ENCODE assay signal across 19 cellular contexts in genomic region chr3:112781611-112782010, GRCh38.
"Had no signal": no experiment of that assay in that cellular context is flagged by ENCODE, and none has a peak within 500 bp of the region (broad histone marks: within the 10 kb centered on the region; RNA-seq: fewer than 3 reads in every experiment).

No MANE protein-coding gene starts in this region.

- H3K27me3 Mint-ChIP-seq: activated naive CD8-positive, alpha-beta T cell treated with anti-CD3 and anti-CD28 coated beads, Interleukin-2, amount 50 U/mL, for 24 hours; progenitor cell of endocrine pancreas; stimulated activated naive B cell treated with anti-CD40 and anti-IgM and Interleukin-4, amounts not matched to agents 10 μg/mL and 1 μg/mL and 100 μg/mL, for 72 hours had no signal

- H3K4me3 Mint-ChIP-seq: activated naive CD4-positive, alpha-beta T cell treated with anti-CD3 and anti-CD28 coated beads for 36 hours; activated naive CD8-positive, alpha-beta T cell treated with anti-CD3 and anti-CD28 coated beads, Interleukin-2, amount 50 U/mL, for 24 hours; natural killer cell treated with Interleukin-12 subunit alpha and Interleukin-12 subunit beta and Interleukin-15 and Interleukin-18, amount 100 ng/mL, for 72 hours; stimulated activated naive B cell treated with anti-CD40 and anti-IgM and Interleukin-4, amounts not matched to agents 10 μg/mL and 1 μg/mL and 100 μg/mL, for 72 hours had no signal

- H3K4me1 Mint-ChIP-seq: activated naive CD8-positive, alpha-beta T cell treated with anti-CD3 and anti-CD28 coated beads, Interleukin-2, amount 50 U/mL, for 24 hours had no signal

- H3K9me3 Mint-ChIP-seq: activated naive CD4-positive, alpha-beta T cell treated with anti-CD3 and anti-CD28 coated beads for 36 hours; activated naive CD8-positive, alpha-beta T cell treated with anti-CD3 and anti-CD28 coated beads, Interleukin-2, amount 50 U/mL, for 24 hours; activated T-helper 2 cell treated with anti-CD3 and anti-CD28 coated beads, Interferon-gamma antibody, Interleukin-2, Interleukin-4, amounts not matched to agents 10 μg/mL and 5 μg/mL and 100 μg/mL, durations not matched to agents 14 hours and 24 hours and 36 hours; natural killer cell treated with Interleukin-12 subunit alpha and Interleukin-12 subunit beta and Interleukin-15 and Interleukin-18, amount 100 ng/mL, for 72 hours; stimulated activated naive B cell treated with anti-CD40 and anti-IgM and Interleukin-4, amounts not matched to agents 10 μg/mL and 1 μg/mL and 100 μg/mL, for 72 hours had no signal

- H3K36me3 ChIP-seq: left lung, right atrium auricular region, tibial artery, vagina had no signal

- H3K36me3 Mint-ChIP-seq: natural killer cell treated with Interleukin-12 subunit alpha and Interleukin-12 subunit beta and Interleukin-15 and Interleukin-18, amount 100 ng/mL, for 72 hours; stimulated activated naive B cell treated with anti-CD40 and anti-IgM and Interleukin-4, amounts not matched to agents 10 μg/mL and 1 μg/mL and 100 μg/mL, for 72 hours had no signal

- H3K27ac ChIP-seq: left lung, tibial artery had no signal

- H3K9me3 ChIP-seq: left lung, right atrium auricular region, tibial artery, vagina had no signal

- H3K27ac Mint-ChIP-seq: activated naive CD4-positive, alpha-beta T cell treated with anti-CD3 and anti-CD28 coated beads for 36 hours; activated naive CD8-positive, alpha-beta T cell treated with anti-CD3 and anti-CD28 coated beads, Interleukin-2, amount 50 U/mL, for 24 hours; activated T-helper 2 cell treated with anti-CD3 and anti-CD28 coated beads, Interferon-gamma antibody, Interleukin-2, Interleukin-4, amounts not matched to agents 10 μg/mL and 5 μg/mL and 100 μg/mL, durations not matched to agents 14 hours and 24 hours and 36 hours; natural killer cell treated with Interleukin-12 subunit alpha and Interleukin-12 subunit beta and Interleukin-15 and Interleukin-18, amount 100 ng/mL, for 72 hours; progenitor cell of endocrine pancreas; stimulated activated naive B cell treated with anti-CD40 and anti-IgM and Interleukin-4, amounts not matched to agents 10 μg/mL and 1 μg/mL and 100 μg/mL, for 72 hours had no signal

- H3K27me3 ChIP-seq: left lung, right atrium auricular region, tibial artery, vagina had no signal

- H3K4me3 ChIP-seq: left lung, right atrium auricular region, skin epidermis, tibial artery, vagina had no signal

- DNase-seq: activated CD4-positive, CD25-positive, alpha-beta regulatory T cell treated with anti-CD3 and anti-CD28 coated beads, Interleukin-2, amount 50 U/mL, for 72 hours; activated naive CD4-positive, alpha-beta T cell treated with anti-CD3 and anti-CD28 coated beads for 36 hours; activated naive CD8-positive, alpha-beta T cell treated with anti-CD3 and anti-CD28 coated beads, Interleukin-2, amount 50 U/mL, for 24 hours; activated T-cell treated with anti-CD3 and anti-CD28 coated beads for 4 hours; islet precursor cell; left lung; nucleus accumbens; stimulated activated CD4-positive, alpha-beta T cell treated with anti-CD3 and anti-CD28 coated beads, Interleukin-15, amount 100 ng/mL, for 24 hours; stimulated activated CD4-positive, alpha-beta T cell treated with anti-CD3 and anti-CD28 coated beads, Interleukin-4, amount 100 ng/mL, for 1 hour; stimulated activated naive B cell treated with anti-CD40 and anti-IgM and Interleukin-4, amounts not matched to agents 10 μg/mL and 1 μg/mL and 100 μg/mL, for 72 hours; T-helper 1 cell; T1000; tibial artery had no signal
